1 cellular context compared by ENCODE assay signal in genomic region chr20:10790013-10790412, GRCh38.
TF ChIP-seq lines count a peak whose summit lies in the region.

No MANE protein-coding gene starts in this region.

TF ChIP-seq in H1, 55 proteins besides CTCF, POLR2A, EP300 and RAD21 (continued from another document):
- TF ChIP-seq CHD7 (IDR thresholded peaks at IDR 0.05; ENCODE audit: insufficient replicate concordance, low read length) (no peak), POU5F1 (IDR thresholded peaks at IDR 0.05; ENCODE audit: low read depth, low read length) (no peak), CBX8 (IDR thresholded peaks at IDR 0.05; ENCODE audit: borderline replicate concordance, low read depth, low read length) (no peak), GTF2F1 (IDR thresholded peaks at IDR 0.05; ENCODE audit: borderline replicate concordance, low read depth, low read length) (no peak), PHF8 (conservative IDR thresholded peaks at IDR 0.05; ENCODE audit: low read depth, low read length) (no peak), SIRT6 (IDR thresholded peaks at IDR 0.05; ENCODE audit: low read length) (no peak)
TF ChIP-seq in H1: peak in this region for 0.
